Comparison of ENCODE assay signal across 9 cellular contexts in the genomic region with DNA sequence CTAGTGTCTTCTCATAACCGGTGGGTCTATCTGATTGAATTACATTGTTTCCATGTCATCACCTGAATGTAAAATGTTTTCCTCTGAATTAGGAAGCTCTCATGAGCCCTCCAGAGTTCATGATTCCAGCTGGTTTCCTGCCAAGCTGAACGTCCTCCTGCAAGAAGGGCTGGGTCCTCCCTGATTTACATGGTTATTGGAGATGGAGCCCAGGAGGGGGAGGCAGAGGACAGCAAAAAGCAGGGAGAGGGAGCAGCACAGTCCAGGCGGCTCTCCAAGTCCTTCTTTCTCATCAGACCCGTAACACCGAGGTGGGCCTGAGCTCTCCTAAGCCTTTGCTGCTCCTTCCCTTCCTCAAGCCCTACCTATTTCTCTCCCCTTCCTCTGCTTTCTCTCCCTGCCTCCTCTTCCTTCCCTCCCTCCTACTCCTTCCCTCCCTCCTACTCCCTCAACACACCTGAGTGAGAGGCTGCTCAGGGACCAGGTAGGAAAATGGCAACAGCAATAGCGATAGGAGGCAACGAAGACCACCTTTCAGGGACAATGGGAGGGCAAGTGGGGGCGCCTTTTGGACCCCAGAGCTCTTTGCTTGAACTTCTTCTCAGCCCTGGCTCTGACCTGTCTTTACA.
DNase-seq lines count a peak whose midpoint lies in the region; FAIRE-seq and TF ChIP-seq lines count a peak whose summit lies in the region.
"Had no signal": no experiment of that assay in that cellular context is flagged by ENCODE, and none has a peak within 500 bp of the region (broad histone marks: within the 10 kb centered on the region; RNA-seq: fewer than 3 reads in every experiment).

No MANE protein-coding gene starts in this region.

- no peak overlapping the region for H2AFZ ChIP-seq in keratinocyte (ENCODE audit: control insufficient read depth, low read length)

- H4K20me1 ChIP-seq in keratinocyte (ENCODE audit: control insufficient read depth, extremely low read depth, insufficient read depth, low read length), result no peaks in the 10 kb centered on the region

- H3K27me3 ChIP-seq in brain microvascular endothelial cell (replicated peaks) (no peaks in the 10 kb centered on the region), keratinocyte (ENCODE audit: control insufficient read depth, extremely low read depth, insufficient read depth, low read length) (peaks cover 10% of the 10 kb centered on the region), transverse colon (no peaks in the 10 kb centered on the region)

- no peak overlapping the region for H3K4me3 ChIP-seq in brain microvascular endothelial cell (ENCODE audit: low read depth, low read length)
- H3K4me3 ChIP-seq in keratinocyte (ENCODE audit: control insufficient read depth in 2 of 3, extremely low read depth in 1 of 3, insufficient read depth in 2 of 3, low read depth in 1 of 3, low read length in 3 of 3), result no peak overlapping the region
- H3K4me3 ChIP-seq in transverse colon, result no peak overlapping the region

- no peak overlapping the region for H3K27ac Mint-ChIP-seq in T-helper 2 cell treated with Interferon-gamma antibody and Interleukin-4, amounts not matched to agents 5 μg/mL and 100 μg/mL, for 36 hours
- H3K27ac Mint-ChIP-seq: activated naive CD8-positive, alpha-beta T cell had no signal

- H3K36me3 Mint-ChIP-seq in T-helper 2 cell treated with Interferon-gamma antibody and Interleukin-4, amounts not matched to agents 5 μg/mL and 100 μg/mL, for 36 hours (ENCODE audit: low read depth), result no peaks in the 10 kb centered on the region
- H3K36me3 Mint-ChIP-seq: activated naive CD8-positive, alpha-beta T cell had no signal

- H3K27me3 Mint-ChIP-seq in T-helper 2 cell treated with Interferon-gamma antibody and Interleukin-4, amounts not matched to agents 5 μg/mL and 100 μg/mL, for 36 hours (ENCODE audit: low read depth), result peaks cover 3% of the 10 kb centered on the region

- peaks cover under 1% of the 10 kb centered on the region for H3K9me3 ChIP-seq in keratinocyte (ENCODE audit: control insufficient read depth, low read depth, low read length)
- H3K9me3 ChIP-seq in transverse colon, result peaks cover 0 to 4% of the 10 kb centered on the region in 2 donors

- no peak overlapping the region for H3K4me3 Mint-ChIP-seq in T-helper 2 cell treated with Interferon-gamma antibody and Interleukin-4, amounts not matched to agents 5 μg/mL and 100 μg/mL, for 36 hours
- H3K4me3 Mint-ChIP-seq: activated naive CD8-positive, alpha-beta T cell had no signal

- DNase-seq in NCI-H2196 (lab: John Stamatoyannopoulos, UW; ENCODE audit: unreplicated experiment), result peak; percentile 78
- peak; percentile 32 for DNase-seq in brain microvascular endothelial cell
- DNase-seq in keratinocyte (ENCODE audit: low read depth, low spot score), result no peak
- peak; percentile 41 for DNase-seq in transverse colon
- DNase-seq in HCEC 1CT, result no peak
- no peak for DNase-seq in T-helper 2 cell treated with Interferon-gamma antibody and Interleukin-4, amounts not matched to agents 5 μg/mL and 100 μg/mL, for 36 hours (ENCODE audit: low spot score)

- no peak overlapping the region for H3K9ac ChIP-seq in keratinocyte (ENCODE audit: control insufficient read depth, extremely low read depth, insufficient read depth, low read length)

- peaks cover 8% of the 10 kb centered on the region for H3K9me3 Mint-ChIP-seq in T-helper 2 cell treated with Interferon-gamma antibody and Interleukin-4, amounts not matched to agents 5 μg/mL and 100 μg/mL, for 36 hours

- H3K9me1 ChIP-seq in keratinocyte (ENCODE audit: control insufficient read depth, extremely low read depth, insufficient read depth, low read length), result no peaks in the 10 kb centered on the region

- dilution Hi-C loops in keratinocyte (cut with MboI; ENCODE audit: extremely low pct_ligation_motif_present, low sequenced_read_pairs), result no loop called here

- TF ChIP-seq EP300 in transverse colon (IDR thresholded peaks at IDR 0.05; ENCODE audit: low read depth), result no peak

- 25 to 42% methylated on average over 5 to 8 of the region's 8 CpGs for WGBS in transverse colon (ENCODE audit: low coverage in 1 of 2), 2 donors

- no peaks in the 10 kb centered on the region for H3K4me1 ChIP-seq in keratinocyte (ENCODE audit: control insufficient read depth, extremely low read depth, insufficient read depth, low read length)
- no peaks in the 10 kb centered on the region for H3K4me1 ChIP-seq in transverse colon

- no peaks in the 10 kb centered on the region for H3K4me1 Mint-ChIP-seq in T-helper 2 cell treated with Interferon-gamma antibody and Interleukin-4, amounts not matched to agents 5 μg/mL and 100 μg/mL, for 36 hours (ENCODE audit: low read depth)

- H3K36me3 ChIP-seq in brain microvascular endothelial cell (replicated peaks) (no peaks in the 10 kb centered on the region), keratinocyte (ENCODE audit: control insufficient read depth in 2 of 2, extremely low read depth in 1 of 2, insufficient read depth in 2 of 2, low read length in 2 of 2) (no peaks in the 10 kb centered on the region), transverse colon (no peaks in the 10 kb centered on the region)

- peak; percentile 48 for TF ChIP-seq CTCF in 22Rv1 (IDR thresholded peaks at IDR 0.05)
- TF ChIP-seq CTCF in GM12874 (IDR thresholded peaks at IDR 0.05; ENCODE audit: insufficient read depth, low read depth, low read length), result 0 out of 2 replicates have a peak, but pooled peaks have one; percentile 17
- peak; percentile 21 for TF ChIP-seq CTCF in brain microvascular endothelial cell (IDR thresholded peaks at IDR 0.05; ENCODE audit: low read depth, low read length, missing control alignments)
- peak; percentile 63 to 87 (median 73) for TF ChIP-seq CTCF in keratinocyte (optimal IDR thresholded peaks at IDR 0.05 in 1 of 3, IDR thresholded peaks at IDR 0.05 in 1 of 3, conservative IDR thresholded peaks at IDR 0.05 in 1 of 3; ENCODE audit: extremely low read depth in 1 of 3, insufficient read depth in 2 of 3, low read length in 3 of 3)
- TF ChIP-seq CTCF in transverse colon (IDR thresholded peaks at IDR 0.05), result peak; percentile 21 to 56 (median 46)

- in situ Hi-C loops in brain microvascular endothelial cell (cut with HindIII; ENCODE audit: low pct_ligation_motif_present, low sequenced_read_pairs) (no loop called here), transverse colon (cut with MboI; ENCODE audit: low pct_ligation_motif_present in 1 of 4, low pct_unique_long_range_greater_than_20kb in 1 of 4, low sequenced_read_pairs in 3 of 4) (loop anchor here in 3 of 4 donors (10.0 to 25.0 kb wide), 3 partner anchors 304 to 1079 kb away; no protein-coding TSS in a partner anchor)

- no peak for TF ChIP-seq POLR2A in transverse colon (IDR thresholded peaks at IDR 0.05)

- H3K79me2 ChIP-seq in keratinocyte (ENCODE audit: control insufficient read depth, insufficient read depth, low read length), result no peaks in the 10 kb centered on the region

- FAIRE-seq in keratinocyte (lab: Jason Lieb, UNC), result peak; percentile 61

- no peak overlapping the region for H3K4me2 ChIP-seq in keratinocyte (ENCODE audit: control insufficient read depth, extremely low read depth, insufficient read depth, low read depth, low read length)

- H3K27ac ChIP-seq in 22Rv1 (no peak overlapping the region), brain microvascular endothelial cell (no peak overlapping the region), keratinocyte (ENCODE audit: control insufficient read depth, insufficient read depth, low read length) (no peak overlapping the region), transverse colon (no peak overlapping the region)

- intact Hi-C loops in transverse colon (cut with DNase I; ENCODE audit: low total_unique reads), result no loop called here

Comparison
In these comparisons a context has a peak if more than half of its experiments do, and no peak if none do; other contexts are left out.
1. CTCF ChIP-seq: peak in every context shown above with its lines; median percentile 73 in keratinocyte; 48 in 22Rv1; 46 in transverse colon; 21 in brain microvascular endothelial cell; 17 in GM12874.
2. DNase-seq: peak in NCI-H2196 (single experiment), brain microvascular endothelial cell (single experiment) and transverse colon (single experiment); none in keratinocyte (single experiment), HCEC 1CT (single experiment) and T-helper 2 cell treated with Interferon-gamma antibody and Interleukin-4, amounts not matched to agents 5 μg/mL and 100 μg/mL, for 36 hours (single experiment).